In the genomic region with DNA sequence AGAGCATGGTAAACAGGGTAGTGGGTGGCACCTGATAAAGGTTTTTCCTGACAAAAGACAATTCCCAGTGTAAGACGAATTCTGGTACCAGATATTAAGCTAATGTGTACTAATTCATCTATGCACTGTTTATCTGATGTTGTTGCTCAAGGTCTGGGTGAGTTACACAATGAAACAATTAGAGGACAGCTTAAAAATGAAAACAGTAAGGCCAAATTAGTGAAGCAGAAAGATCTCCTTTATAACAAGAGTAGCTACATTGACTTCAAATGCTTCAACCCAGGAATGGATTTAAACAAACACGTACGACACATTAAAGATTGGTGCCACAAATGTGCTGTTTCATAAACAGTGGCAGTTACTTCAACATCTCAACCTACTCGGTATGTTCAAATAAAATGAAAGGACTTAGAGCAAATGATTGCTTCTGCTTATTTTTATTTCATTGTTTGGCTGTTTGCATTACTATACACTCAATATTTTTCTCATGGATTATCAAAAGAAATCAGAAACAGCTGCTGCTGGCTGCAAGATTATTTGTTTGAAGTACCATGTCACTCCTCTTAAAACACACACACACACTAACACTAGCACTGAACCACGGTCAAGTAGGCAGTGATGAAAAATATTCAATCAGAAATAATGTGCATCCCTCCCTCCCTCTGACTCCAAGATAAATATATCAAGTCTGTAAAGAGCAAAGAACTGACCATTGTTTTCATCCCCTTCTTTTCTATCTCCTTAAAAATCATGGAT, we compare ENCODE assay signal across 25 cellular contexts.
"Had no signal": no experiment of that assay in that cellular context is flagged by ENCODE, and none has a peak within 500 bp of the region (broad histone marks: within the 10 kb centered on the region; RNA-seq: fewer than 3 reads in every experiment).

No MANE protein-coding gene starts in this region.

- H3K4me1 ChIP-seq: breast epithelium, colonic mucosa, left lung, prostate gland, right atrium auricular region, spleen, upper lobe of left lung had no signal

- ATAC-seq: activated CD8-positive, alpha-beta T cell treated with anti-CD3 and anti-CD28 coated beads, Interleukin-2, amount 10 ng/mL, durations not matched to agents 7 days and 5 days; activated naive CD8-positive, alpha-beta T cell treated with anti-CD3 and anti-CD28 coated beads, Interleukin-2, amount 50 U/mL, for 24 hours; effector memory CD8-positive, alpha-beta T cell; foreskin keratinocyte; left lung; naive thymus-derived CD4-positive, alpha-beta T cell had no signal

- H3K9me3 ChIP-seq: prostate gland had no signal

- H3K27ac ChIP-seq: colonic mucosa, dorsolateral prefrontal cortex, esophagus muscularis mucosa, foreskin keratinocyte, left lung, prostate gland, right atrium auricular region, spleen, upper lobe of left lung, VCaP had no signal

- DNase-seq: activated CD4-positive, alpha-beta T cell treated with anti-CD3 and anti-CD28 coated beads, Interleukin-2, amount 50 U/mL, for 1 hour; activated CD4-positive, CD25-positive, alpha-beta regulatory T cell treated with anti-CD3 and anti-CD28 coated beads, Interleukin-2, amount 50 U/mL, for 72 hours; activated CD8-positive, alpha-beta T cell treated with anti-CD3 and anti-CD28 coated beads, Interleukin-2, amount 10 ng/mL, durations not matched to agents 7 days and 5 days; activated gamma-delta T cell; activated naive CD4-positive, alpha-beta T cell treated with anti-CD3 and anti-CD28 coated beads, Interleukin-2, amount 50 U/mL, for 16 hours; activated naive CD8-positive, alpha-beta T cell treated with anti-CD3 and anti-CD28 coated beads, Interleukin-2, amount 50 U/mL, for 24 hours; colonic mucosa; dorsolateral prefrontal cortex; effector memory CD8-positive, alpha-beta T cell; foreskin keratinocyte; immature natural killer cell; kidney glomerular epithelial cell; left lung; naive thymus-derived CD4-positive, alpha-beta T cell; occipital lobe; spleen; stimulated activated CD4-positive, alpha-beta T cell treated with anti-CD3 and anti-CD28 coated beads, Interleukin-4, amount 100 ng/mL, for 1 hour; stimulated activated naive CD4-positive, alpha-beta T cell treated with Interleukin-2 at 50 U/mL for 16 hours; upper lobe of left lung had no signal

- H3K36me3 ChIP-seq: breast epithelium, colonic mucosa, esophagus muscularis mucosa, left lung, prostate gland, right atrium auricular region, spleen, upper lobe of left lung had no signal

- H3K27me3 ChIP-seq: breast epithelium, colonic mucosa, dorsolateral prefrontal cortex, esophagus muscularis mucosa, foreskin keratinocyte, left lung, right atrium auricular region, spleen, upper lobe of left lung had no signal

- H3K4me3 ChIP-seq: breast epithelium, colonic mucosa, dorsolateral prefrontal cortex, esophagus muscularis mucosa, left lung, lung, prostate gland, right atrium auricular region, spleen, upper lobe of left lung had no signal
